In genomic region chr1:229147086-229147485, GRCh38 we compare ENCODE assay signal across 23 cellular contexts.
A peak's percentile ranks its signal among the peaks of the same experiment; 100 is the strongest.
DNase-seq lines count a peak whose midpoint lies in the region; ATAC-seq, FAIRE-seq and TF ChIP-seq lines count a peak whose summit lies in the region.
"Had no signal": no experiment of that assay in that cellular context is flagged by ENCODE, and none has a peak within 500 bp of the region (broad histone marks: within the 10 kb centered on the region; RNA-seq: fewer than 3 reads in every experiment).

No MANE protein-coding gene starts in this region.

- no peak overlapping the region for H3K4me3 Mint-ChIP-seq in endothelial cell (ENCODE audit: unreplicated experiment)
- H3K4me3 Mint-ChIP-seq: activated CD4-positive, alpha-beta memory T cell treated with anti-CD3 and anti-CD28 coated beads, Interleukin-2, amount 10 ng/mL, durations not matched to agents 7 days and 5 days; CD8-positive, alpha-beta T cell; neural crest cell; stimulated activated naive CD8-positive, alpha-beta T cell treated with anti-CD3 and anti-CD28 coated beads, Interleukin-15, Interleukin-2, amounts not matched to agents 100 ng/mL and 50 ng/mL, for 24 hours had no signal

- no peak for TF ChIP-seq POLR2A in HepG2 (IDR thresholded peaks at IDR 0.05; ENCODE audit: insufficient read depth in 1 of 2, low read depth in 2 of 2, low read length in 2 of 2)
- TF ChIP-seq POLR2A in right lobe of liver (IDR thresholded peaks at IDR 0.05), result no peak

- no peaks in the 10 kb centered on the region for H3K79me2 ChIP-seq in HepG2 (ENCODE audit: insufficient read depth, low read length)
- no peaks in the 10 kb centered on the region for H3K79me2 ChIP-seq in mammary epithelial cell (ENCODE audit: insufficient read depth, low read length)

- TF ChIP-seq RAD21 in HepG2 (CRISPR knock-in tag; IDR thresholded peaks at IDR 0.05), result no peak

- no TSS peak for BruUV-seq in HepG2 (replicated peaks; lab: Mats Ljungman, UMichigan)
- no TSS peak for BruUV-seq in mammary epithelial cell (replicated peaks; lab: Mats Ljungman, UMichigan)

- peaks cover 8% of the 10 kb centered on the region for H3K27me3 Mint-ChIP-seq in endothelial cell (ENCODE audit: unreplicated experiment)
- H3K27me3 Mint-ChIP-seq: stimulated activated naive CD8-positive, alpha-beta T cell treated with anti-CD3 and anti-CD28 coated beads, Interleukin-15, Interleukin-2, amounts not matched to agents 100 ng/mL and 50 ng/mL, for 24 hours had no signal

- intact Hi-C loops in HepG2 (cut with micrococcal nuclease; ENCODE audit: unreplicated experiment), result loop anchor here (5.0 kb wide), 1 partner anchor 150 kb away; no protein-coding TSS in a partner anchor
- intact Hi-C loops in right lobe of liver (cut with DNase I), result no loop called here
- intact Hi-C loops in mammary epithelial cell (cut with micrococcal nuclease), result no loop called here
- intact Hi-C loops in lower lobe of right lung (cut with DNase I), result no loop called here

- TF ChIP-seq CTCF in HepG2 (CRISPR knock-in tag; IDR thresholded peaks at IDR 0.05) (no peak), right lobe of liver (IDR thresholded peaks at IDR 0.05) (no peak), mammary epithelial cell (conservative IDR thresholded peaks at IDR 0.05 in 1 of 2, IDR thresholded peaks at IDR 0.05 in 1 of 2; ENCODE audit: extremely low read depth in 1 of 2, insufficient read depth in 1 of 2, low read depth in 1 of 2, low read length in 2 of 2) (no peak), lower lobe of right lung (IDR thresholded peaks at IDR 0.05) (no peak), endothelial cell (IDR thresholded peaks at IDR 0.05; ENCODE audit: unreplicated experiment) (no peak)

- peaks cover 40% of the 10 kb centered on the region for H3K4me1 ChIP-seq in HepG2 (ENCODE audit: insufficient read depth, low read length)
- H3K4me1 ChIP-seq in right lobe of liver, result peaks cover 0 to 8% (median 3%) of the 10 kb centered on the region in 4 donors
- peaks cover 3% of the 10 kb centered on the region for H3K4me1 ChIP-seq in mammary epithelial cell (ENCODE audit: insufficient read depth, low read length)
- no peaks in the 10 kb centered on the region for H3K4me1 ChIP-seq in lower lobe of right lung
- H3K4me1 ChIP-seq: spleen had no signal

- POLR2A ChIA-PET in HepG2 (lab: Yijun Ruan, JAX), result interaction anchor here (3.8 kb wide), 1 partner anchor 16 kb away, joined by 56 read pairs; no protein-coding TSS in a partner anchor

- CTCF ChIA-PET in HepG2 (lab: Yijun Ruan, JAX; ENCODE audit: low intra/inter-chr PET ratio, low total read pairs) (no interaction called here), mammary epithelial cell (lab: Charles Lee; ENCODE audit: low non-redundant PET) (no interaction called here)

- ATAC-seq in HepG2, result no peak
- ATAC-seq in right lobe of liver, result no peak
- peak; percentile 12 to 13 for ATAC-seq in lower lobe of right lung
- no peak for ATAC-seq in HG03439 (IDR thresholded peaks at IDR 0.05; ENCODE audit: unreplicated experiment)
- no peak for ATAC-seq in GM21515 (IDR thresholded peaks at IDR 0.05; ENCODE audit: unreplicated experiment)
- ATAC-seq: CD8-positive, alpha-beta T cell; SK-N-SH treated with all-trans-retinoic acid at 6 μM for 48 hours had no signal

- no peak for DNase-seq in HepG2 (ENCODE audit: low spot score)
- DNase-seq in right lobe of liver, result no peak
- peak; percentile 41 for DNase-seq in mammary epithelial cell
- DNase-seq in lower lobe of right lung, result no peak
- DNase-seq in ureter (ENCODE audit: low spot score), result peak; percentile 70
- DNase-seq in endothelial cell (ENCODE audit: low spot score), result no peak
- DNase-seq: activated CD4-positive, alpha-beta memory T cell treated with anti-CD3 and anti-CD28 coated beads, Interleukin-2, amount 10 ng/mL, durations not matched to agents 7 days and 5 days; activated CD4-positive, CD25-positive, alpha-beta regulatory T cell; CD8-positive, alpha-beta T cell; foreskin fibroblast; HCEC 1CT; hippocampal formation; kidney glomerular epithelial cell; NCI-H1417 treated with DMSO at 0.1 percent for 48 hours; NCI-H774; spleen; stimulated activated CD4-positive, alpha-beta T cell treated with anti-CD3 and anti-CD28 coated beads, Interleukin-4, amount 100 ng/mL, for 24 hours; transverse colon had no signal

- dilution Hi-C loops in mammary epithelial cell (cut with HindIII; ENCODE audit: low sequenced_read_pairs), result loop anchor here (5.0 kb wide), 2 partner anchors 35 to 105 kb away; no protein-coding TSS in a partner anchor

- H3K9me3 Mint-ChIP-seq in endothelial cell (ENCODE audit: unreplicated experiment), result no peaks in the 10 kb centered on the region
- H3K9me3 Mint-ChIP-seq: activated CD4-positive, alpha-beta memory T cell treated with anti-CD3 and anti-CD28 coated beads, Interleukin-2, amount 10 ng/mL, durations not matched to agents 7 days and 5 days; CD8-positive, alpha-beta T cell; neural crest cell; stimulated activated naive CD8-positive, alpha-beta T cell treated with anti-CD3 and anti-CD28 coated beads, Interleukin-15, Interleukin-2, amounts not matched to agents 100 ng/mL and 50 ng/mL, for 24 hours had no signal

- peaks cover 15% of the 10 kb centered on the region for H3K4me1 Mint-ChIP-seq in endothelial cell (ENCODE audit: unreplicated experiment)
- H3K4me1 Mint-ChIP-seq: activated CD4-positive, alpha-beta memory T cell treated with anti-CD3 and anti-CD28 coated beads, Interleukin-2, amount 10 ng/mL, durations not matched to agents 7 days and 5 days had no signal

- no peak overlapping the region for H2AFZ ChIP-seq in HepG2 (ENCODE audit: low read length)
- H2AFZ ChIP-seq in mammary epithelial cell (ENCODE audit: low read depth, low read length), result peak overlapping the region; percentile 37

- no peak overlapping the region for H3K4me2 ChIP-seq in HepG2 (ENCODE audit: low read depth, low read length)
- peak overlapping the region; percentile 27 for H3K4me2 ChIP-seq in mammary epithelial cell (ENCODE audit: insufficient read depth, low read depth, low read length)

- no peaks in the 10 kb centered on the region for H3K36me3 Mint-ChIP-seq in endothelial cell (ENCODE audit: low read depth, unreplicated experiment)
- H3K36me3 Mint-ChIP-seq: CD8-positive, alpha-beta T cell had no signal

- peak overlapping the region; percentile 87 for H3K27ac ChIP-seq in HepG2 (ENCODE audit: extremely low read length, insufficient read depth, low read length)
- no peak overlapping the region for H3K27ac ChIP-seq in right lobe of liver
- H3K27ac ChIP-seq in mammary epithelial cell (ENCODE audit: insufficient read depth, low read depth, low read length), result no peak overlapping the region
- H3K27ac ChIP-seq in lower lobe of right lung, result no peak overlapping the region
- H3K27ac ChIP-seq: spleen, transverse colon had no signal

- TF ChIP-seq EP300 in HepG2 (IDR thresholded peaks at IDR 0.05; ENCODE audit: low read depth in 2 of 2, low read length in 2 of 2), result no peak
- TF ChIP-seq EP300 in HepG2 (CRISPR knock-in tag; IDR thresholded peaks at IDR 0.05; ENCODE audit: borderline replicate concordance), result no peak

- H3K9ac ChIP-seq in HepG2 (ENCODE audit: insufficient read depth, low read depth, low read length) (no peak overlapping the region), mammary epithelial cell (ENCODE audit: insufficient read depth, low read length) (no peak overlapping the region)

- 95% methylated on average over 16 of the region's 16 CpGs for WGBS in HepG2 (ENCODE audit: low lambda C conversion rate)
- WGBS in right lobe of liver (ENCODE audit: insufficient coverage, low coverage, low lambda C conversion rate, missing lambda C conversion rate), result 89% methylated on average over 10 of the region's 16 CpGs
- 6% methylated on average over 16 of the region's 16 CpGs for WGBS in mammary epithelial cell (ENCODE audit: low coverage, missing lambda C conversion rate)

- no peak overlapping the region for H3K27ac Mint-ChIP-seq in endothelial cell (ENCODE audit: unreplicated experiment)
- H3K27ac Mint-ChIP-seq: activated CD4-positive, alpha-beta memory T cell treated with anti-CD3 and anti-CD28 coated beads, Interleukin-2, amount 10 ng/mL, durations not matched to agents 7 days and 5 days; CD8-positive, alpha-beta T cell; stimulated activated naive CD8-positive, alpha-beta T cell treated with anti-CD3 and anti-CD28 coated beads, Interleukin-15, Interleukin-2, amounts not matched to agents 100 ng/mL and 50 ng/mL, for 24 hours had no signal

- H3K36me3 ChIP-seq in HepG2 (replicated peaks in 1 of 2; ENCODE audit: control insufficient read depth in 1 of 2, insufficient read depth in 2 of 2, low read length in 2 of 2), result no peaks in the 10 kb centered on the region
- H3K36me3 ChIP-seq in right lobe of liver, result no peaks in the 10 kb centered on the region
- no peaks in the 10 kb centered on the region for H3K36me3 ChIP-seq in mammary epithelial cell (ENCODE audit: insufficient read depth, low read length)
- H3K36me3 ChIP-seq in lower lobe of right lung, result no peaks in the 10 kb centered on the region
- H3K36me3 ChIP-seq: spleen, transverse colon had no signal

- H3K4me3 ChIP-seq in HepG2 (replicated peaks in 1 of 3; ENCODE audit: insufficient read depth in 1 of 3, low read depth in 2 of 3, low read length in 3 of 3) (no peak overlapping the region), right lobe of liver (no peak overlapping the region), mammary epithelial cell (replicated peaks in 1 of 3; ENCODE audit: insufficient read depth in 1 of 3, low read depth in 2 of 3, low read length in 3 of 3) (no peak overlapping the region), lower lobe of right lung (no peak overlapping the region)
- H3K4me3 ChIP-seq: spleen, transverse colon had no signal

- no peak for FAIRE-seq in HepG2 (lab: Jason Lieb, UNC)

- no peaks in the 10 kb centered on the region for H4K20me1 ChIP-seq in HepG2 (ENCODE audit: insufficient read depth, low read length)
- no peaks in the 10 kb centered on the region for H4K20me1 ChIP-seq in mammary epithelial cell (ENCODE audit: insufficient read depth, low read length)

- in situ Hi-C loops in HepG2 (cut with HindIII; ENCODE audit: extremely low pct_ligation_motif_present, low pct_unique_long_range_greater_than_20kb), result no loop called here
- in situ Hi-C loops in mammary epithelial cell (cut with MboI; ENCODE audit: low sequenced_read_pairs in 2 of 2), result no loop called here

- H3K27me3 ChIP-seq in HepG2 (ENCODE audit: control insufficient read depth in 1 of 2, insufficient read depth in 2 of 2, low read length in 2 of 2) (no peaks in the 10 kb centered on the region), right lobe of liver (no peaks in the 10 kb centered on the region), mammary epithelial cell (ENCODE audit: insufficient read depth, low read length) (peaks cover 7% of the 10 kb centered on the region), lower lobe of right lung (ENCODE audit: low read depth) (peaks cover 25% of the 10 kb centered on the region)
- H3K27me3 ChIP-seq: transverse colon had no signal

- no peaks in the 10 kb centered on the region for H3K9me3 ChIP-seq in HepG2 (ENCODE audit: low read length)
- no peaks in the 10 kb centered on the region for H3K9me3 ChIP-seq in right lobe of liver
- H3K9me3 ChIP-seq in mammary epithelial cell (replicated peaks; ENCODE audit: insufficient read depth, low read length), result no peaks in the 10 kb centered on the region
- H3K9me3 ChIP-seq in lower lobe of right lung, result no peaks in the 10 kb centered on the region
- H3K9me3 ChIP-seq: spleen, transverse colon had no signal

TF ChIP-seq in HepG2, 621 proteins besides CTCF, POLR2A, EP300 and RAD21 (continues in another document):
- peak; percentile 5 for TF ChIP-seq HNRNPLL (IDR thresholded peaks at IDR 0.05; ENCODE audit: low read depth, low read length, poor library complexity, severe bottlenecking)

Comparison
In these comparisons a context has a peak if more than half of its experiments do, and no peak if none do; other contexts are left out.
1. ATAC-seq: peak in lower lobe of right lung (2 of 2); none in HepG2 (single experiment), right lobe of liver (0 of 4), HG03439 (single experiment) and GM21515 (single experiment).
2. DNase-seq: peak in mammary epithelial cell (single experiment) and ureter (single experiment); none in HepG2 (single experiment), right lobe of liver (0 of 3), lower lobe of right lung (single experiment) and endothelial cell (single experiment).